Comparison of ENCODE assay signal across 7 cellular contexts in the genomic region with DNA sequence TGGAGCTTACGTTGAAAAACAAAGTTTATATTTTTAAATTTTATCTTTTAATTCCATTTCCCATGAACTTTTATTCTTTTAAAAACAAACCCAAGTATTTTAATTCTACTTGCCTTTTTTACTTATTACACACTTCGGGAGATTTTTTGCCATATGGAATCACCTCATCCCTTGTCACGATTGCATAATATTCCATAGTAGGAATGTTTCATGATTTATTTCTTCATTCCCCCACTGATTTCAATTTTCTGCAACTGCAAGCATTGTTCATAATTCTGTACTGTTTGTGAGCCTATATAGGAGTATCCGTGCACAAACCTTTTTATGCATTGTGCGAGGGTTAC. TPM values are rescaled to one million over a fixed set of nuclear protein-coding genes. Genes with fewer than 3 reads are reported as not detected.
DNase-seq lines count a peak whose midpoint lies in the region; ATAC-seq, FAIRE-seq and TF ChIP-seq lines count a peak whose summit lies in the region.

No MANE protein-coding gene starts in this region.

- H3K4me1 Mint-ChIP-seq in activated naive CD8-positive, alpha-beta T cell treated with anti-CD3 and anti-CD28 coated beads, Interleukin-2, amount 10 ng/mL, durations not matched to agents 7 days and 5 days = peaks cover 21% of the 10 kb centered on the region

- H3K4me2 ChIP-seq in IMR-90 (ENCODE audit: low read depth, low read length) (peak overlapping the region; percentile 71), keratinocyte (ENCODE audit: control insufficient read depth, extremely low read depth, insufficient read depth, low read depth, low read length) (peak overlapping the region; percentile 76)

- in situ Hi-C loops in IMR-90 (cut with MboI; ENCODE audit: low sequenced_read_pairs) = no loop called here

- CTCF ChIA-PET in IMR-90 (lab: Yijun Ruan, JAX) = interaction anchor here (1.0 kb wide), 1 partner anchor 43 kb away, joined by 4 read pairs; no protein-coding TSS in a partner anchor

- H4K5ac ChIP-seq in IMR-90 (ENCODE audit: low read depth, low read length) = 0 out of 2 replicates have a peak overlapping the region, but pooled peaks have one; percentile 38

- POLR2A ChIA-PET in IMR-90 (lab: Charles Lee; ENCODE audit: unreplicated experiment) = no interaction called here
- POLR2A ChIA-PET in activated naive CD8-positive, alpha-beta T cell treated with anti-CD3 and anti-CD28 coated beads, Interleukin-2, amount 10 ng/mL, durations not matched to agents 7 days and 5 days (lab: Charles Lee) = no interaction called here

- H3K56ac ChIP-seq in IMR-90 (ENCODE audit: extremely low read depth, insufficient read depth, low read length) = no peak overlapping the region

- peak overlapping the region; percentile 99 for H2AFZ ChIP-seq in IMR-90 (replicated peaks; ENCODE audit: low read length, poor library complexity)
- peak overlapping the region; percentile 86 for H2AFZ ChIP-seq in keratinocyte (ENCODE audit: control insufficient read depth, low read length)

- H2BK15ac ChIP-seq in IMR-90 (ENCODE audit: low read depth, low read length) = no peak overlapping the region

- no peak overlapping the region for H3K23ac ChIP-seq in IMR-90 (ENCODE audit: low read depth, low read length)

- no peak overlapping the region for H3K9ac ChIP-seq in IMR-90 (ENCODE audit: low read depth, low read length)
- H3K9ac ChIP-seq in keratinocyte (ENCODE audit: control insufficient read depth, extremely low read depth, insufficient read depth, low read length) = peak overlapping the region; percentile 98
- H3K9ac ChIP-seq in subcutaneous abdominal adipose tissue (ENCODE audit: low read length in 5 of 5) = peak overlapping the region in 4 of 5 donors; percentile 38 to 82 (median 66)

- intact Hi-C loops in IMR-90 (cut with micrococcal nuclease) = loop anchor here (1.0 kb wide), 1 partner anchor 42 kb away; no protein-coding TSS in a partner anchor

- TF ChIP-seq RAD21 in IMR-90 (IDR thresholded peaks at IDR 0.05; ENCODE audit: low read length) = no peak

- no peak overlapping the region for H4K91ac ChIP-seq in IMR-90 (ENCODE audit: insufficient read depth, low read depth, low read length)

- H3K18ac ChIP-seq in IMR-90 (ENCODE audit: low read depth, low read length) = no peak overlapping the region

- H3K9me1 ChIP-seq in IMR-90 (ENCODE audit: insufficient read depth, low read length) (peaks cover 2% of the 10 kb centered on the region; the same call in 1 of the 2 replicates), keratinocyte (ENCODE audit: control insufficient read depth, extremely low read depth, insufficient read depth, low read length) (no peaks in the 10 kb centered on the region)

- 0% methylated on average over 1 of the region's 5 CpGs; no CpG with 5 or more reads in 1 of the 2 experiments for WGBS in IMR-90 (ENCODE audit: extremely low coverage in 2 of 2, insufficient read length in 1 of 2), 2 experiments

- H3K36me3 ChIP-seq in IMR-90 (ENCODE audit: control insufficient read depth, insufficient read depth, low read length) (no peaks in the 10 kb centered on the region), keratinocyte (ENCODE audit: control insufficient read depth in 2 of 2, extremely low read depth in 1 of 2, insufficient read depth in 2 of 2, low read length in 2 of 2) (no peaks in the 10 kb centered on the region), subcutaneous abdominal adipose tissue (ENCODE audit: control insufficient read depth in 5 of 5, insufficient read depth in 5 of 5, low read length in 5 of 5) (no peaks in the 10 kb centered on the region)

- H3K79me2 ChIP-seq in keratinocyte (ENCODE audit: control insufficient read depth, insufficient read depth, low read length) = peaks cover 43% of the 10 kb centered on the region

- FAIRE-seq in keratinocyte (lab: Jason Lieb, UNC) = no peak

- peak overlapping the region; percentile 5 to 43; a peak in 1 of 4 replicates for H4K8ac ChIP-seq in IMR-90 (ENCODE audit: low read depth in 2 of 2, low read length in 2 of 2)

- H3K9me3 ChIP-seq in IMR-90 (ENCODE audit: control insufficient read depth, insufficient read depth, low read length) (no peaks in the 10 kb centered on the region), keratinocyte (ENCODE audit: control insufficient read depth, low read depth, low read length) (no peaks in the 10 kb centered on the region), subcutaneous abdominal adipose tissue (ENCODE audit: control insufficient read depth in 5 of 5, low read length in 5 of 5) (no peaks in the 10 kb centered on the region)

- no peak overlapping the region for H2AK5ac ChIP-seq in IMR-90 (ENCODE audit: low read depth, low read length)

- H3K27me3 Mint-ChIP-seq in activated naive CD8-positive, alpha-beta T cell treated with anti-CD3 and anti-CD28 coated beads, Interleukin-2, amount 10 ng/mL, durations not matched to agents 7 days and 5 days = peaks cover 2% of the 10 kb centered on the region

- no peaks in the 10 kb centered on the region for H3K4me1 ChIP-seq in IMR-90 (ENCODE audit: control insufficient read depth, insufficient read depth, low read length)
- peaks cover 10% of the 10 kb centered on the region for H3K4me1 ChIP-seq in keratinocyte (ENCODE audit: control insufficient read depth, extremely low read depth, insufficient read depth, low read length)
- peaks cover 2 to 37% (median 30%) of the 10 kb centered on the region in 5 donors for H3K4me1 ChIP-seq in subcutaneous abdominal adipose tissue (ENCODE audit: control insufficient read depth in 5 of 5, insufficient read depth in 5 of 5, low read length in 5 of 5)

- no peak overlapping the region for H2BK5ac ChIP-seq in IMR-90 (ENCODE audit: low read depth, low read length, poor library complexity, severe bottlenecking)

- no peak for DNase-seq in IMR-90
- no peak for DNase-seq in activated naive CD8-positive, alpha-beta T cell treated with anti-CD3 and anti-CD28 coated beads, Interleukin-2, amount 10 ng/mL, durations not matched to agents 7 days and 5 days
- no peak for DNase-seq in keratinocyte (ENCODE audit: low read depth, low spot score)
- no peak for DNase-seq in NCI-H1105 treated with DMSO at 0.1 percent for 48 hours (lab: John Stamatoyannopoulos, UW)

- peak overlapping the region; percentile 97 for H3K27ac Mint-ChIP-seq in activated naive CD8-positive, alpha-beta T cell treated with anti-CD3 and anti-CD28 coated beads, Interleukin-2, amount 10 ng/mL, durations not matched to agents 7 days and 5 days

- no TSS peak for BruUV-seq in IMR-90 (replicated peaks; lab: Mats Ljungman, UMichigan)

- H4K20me1 ChIP-seq in IMR-90 (ENCODE audit: insufficient read depth, low read length) = peaks cover 15% of the 10 kb centered on the region
- peaks cover 5% of the 10 kb centered on the region for H4K20me1 ChIP-seq in keratinocyte (ENCODE audit: control insufficient read depth, extremely low read depth, insufficient read depth, low read length)

- H2BK120ac ChIP-seq in IMR-90 (ENCODE audit: low read depth, low read length) = no peak overlapping the region

- H3K14ac ChIP-seq in IMR-90 (replicated peaks; ENCODE audit: low read depth, low read length) = no peak overlapping the region

- no peak for TF ChIP-seq POLR2A in IMR-90 (IDR thresholded peaks at IDR 0.05; ENCODE audit: low read depth, low read length)

- H3K27me3 ChIP-seq in IMR-90 (ENCODE audit: control insufficient read depth, insufficient read depth, low read length) (no peaks in the 10 kb centered on the region), keratinocyte (ENCODE audit: control insufficient read depth, extremely low read depth, insufficient read depth, low read length) (no peaks in the 10 kb centered on the region), subcutaneous abdominal adipose tissue (ENCODE audit: control insufficient read depth in 5 of 5, insufficient read depth in 4 of 5, low read length in 5 of 5) (no peaks in the 10 kb centered on the region)

- H2BK20ac ChIP-seq in IMR-90 (ENCODE audit: low read depth, low read length) = no peak overlapping the region

- no peak overlapping the region for H2AK9ac ChIP-seq in IMR-90 (replicated peaks; ENCODE audit: low read depth, low read length, poor library complexity)

- no peak for TF ChIP-seq CTCF in IMR-90 (conservative IDR thresholded peaks at IDR 0.05; ENCODE audit: low read depth, low read length)
- no peak for TF ChIP-seq CTCF in keratinocyte (optimal IDR thresholded peaks at IDR 0.05 in 1 of 3, IDR thresholded peaks at IDR 0.05 in 1 of 3, conservative IDR thresholded peaks at IDR 0.05 in 1 of 3; ENCODE audit: extremely low read depth in 1 of 3, insufficient read depth in 2 of 3, low read length in 3 of 3)

- peaks cover 1% of the 10 kb centered on the region for H3K9me3 Mint-ChIP-seq in activated naive CD8-positive, alpha-beta T cell treated with anti-CD3 and anti-CD28 coated beads, Interleukin-2, amount 10 ng/mL, durations not matched to agents 7 days and 5 days

- peak overlapping the region; percentile 82 for H3K4me3 ChIP-seq in IMR-90 (ENCODE audit: insufficient read depth, low read depth, low read length)
- peak overlapping the region; percentile 82 to 96 (median 87) for H3K4me3 ChIP-seq in keratinocyte (ENCODE audit: control insufficient read depth in 2 of 3, extremely low read depth in 1 of 3, insufficient read depth in 2 of 3, low read depth in 1 of 3, low read length in 3 of 3)
- peak overlapping the region; percentile 63 to 92 (median 88) for H3K4me3 ChIP-seq in subcutaneous abdominal adipose tissue (ENCODE audit: low read depth in 1 of 5, low read length in 5 of 5)

- H3K79me1 ChIP-seq in IMR-90 (ENCODE audit: low read depth in 1 of 2, low read length in 2 of 2) = peaks cover 4 to 19% of the 10 kb centered on the region in 2 experiments; a peak in 3 of 4 replicates

- H3K27ac ChIP-seq in IMR-90 (ENCODE audit: insufficient read depth, low read length) (no peak overlapping the region), keratinocyte (ENCODE audit: control insufficient read depth, insufficient read depth, low read length) (peak overlapping the region; percentile 94), subcutaneous abdominal adipose tissue (ENCODE audit: low read depth, low read length) (peak overlapping the region; percentile 94)

- peak overlapping the region; percentile 95 for H3K4me3 Mint-ChIP-seq in activated naive CD8-positive, alpha-beta T cell treated with anti-CD3 and anti-CD28 coated beads, Interleukin-2, amount 10 ng/mL, durations not matched to agents 7 days and 5 days

- dilution Hi-C loops in IMR-90 (cut with HindIII; ENCODE audit: low sequenced_read_pairs, unreplicated experiment) (no loop called here), keratinocyte (cut with MboI; ENCODE audit: extremely low pct_ligation_motif_present, low sequenced_read_pairs) (no loop called here)

- no peak overlapping the region for H3K4ac ChIP-seq in IMR-90 (ENCODE audit: low read depth, low read length)

- ATAC-seq in IMR-90 (ENCODE audit: low read depth) (no peak), HG03095 (IDR thresholded peaks at IDR 0.05; ENCODE audit: unreplicated experiment) (no peak), HG02840 (IDR thresholded peaks at IDR 0.05; ENCODE audit: low FRiP score, unreplicated experiment) (no peak)
- ATAC-seq in activated naive CD8-positive, alpha-beta T cell treated with anti-CD3 and anti-CD28 coated beads, Interleukin-2, amount 10 ng/mL, durations not matched to agents 7 days and 5 days (ENCODE audit: low read depth) = no peak

- H3K36me3 Mint-ChIP-seq in activated naive CD8-positive, alpha-beta T cell treated with anti-CD3 and anti-CD28 coated beads, Interleukin-2, amount 10 ng/mL, durations not matched to agents 7 days and 5 days = peaks cover 1% of the 10 kb centered on the region

RNA-seq across cellular contexts. Expression of gene SLC25A36, which starts 0.6 kb away (rescaled TPM):
- 70.3 and 76.7 TPM in 2 replicates for total RNA-seq in IMR-90 (2012; rRNA removed)
- polyA plus RNA-seq in IMR-90 (2012; rRNA removed) (25.9 and 31.3 TPM in 2 replicates), keratinocyte (27.1 to 69.2 TPM (median 51.0 TPM) in 3 replicates)
- polyA plus RNA-seq in IMR-90 (2012; cell fraction: cytosol; rRNA removed) = 17.6 and 20.7 TPM in 2 replicates
- polyA plus RNA-seq in IMR-90 (2012; cell fraction: nucleus; rRNA removed; ENCODE audit: low replicate concordance) = 73.4 and 187 TPM in 2 replicates
- 10 to 100 TPM; 61.5 to 68.6 TPM for total RNA-seq in activated naive CD8-positive, alpha-beta T cell treated with anti-CD3 and anti-CD28 coated beads, Interleukin-2, amount 10 ng/mL, durations not matched to agents 7 days and 5 days
- 15.4 TPM for polyA plus RNA-seq in keratinocyte (2011; ENCODE audit: low read depth)
- 16.2 and 36.3 TPM in 2 replicates for polyA plus RNA-seq in keratinocyte (2011; cell fraction: cytosol; rRNA removed)
- polyA plus RNA-seq in keratinocyte (2011; cell fraction: nucleus; rRNA removed) = 84.6 and 99.7 TPM in 2 replicates
- 24.9 and 26.0 TPM in 2 replicates for polyA plus RNA-seq in keratinocyte (2012; ENCODE audit: low replicate concordance)
- polyA minus RNA-seq in keratinocyte = 7.0 to 61.3 TPM (median 35.2 TPM) in 3 replicates
- polyA minus RNA-seq in keratinocyte (2011; cell fraction: cytosol; rRNA and poly(A)+ RNA removed) = 22.8 TPM
- polyA minus RNA-seq in keratinocyte (2011; cell fraction: nucleus; rRNA and poly(A)+ RNA removed) = 39.7 and 80.3 TPM in 2 replicates
